ENCODE assay signal across 8 cellular contexts in genomic region chr22:41382610-41383009, GRCh38. TPM values are rescaled to one million over a fixed set of nuclear protein-coding genes. Genes with fewer than 3 reads are reported as not detected.
DNase-seq lines count a peak whose midpoint lies in the region; ATAC-seq and TF ChIP-seq lines count a peak whose summit lies in the region.

No MANE protein-coding gene starts in this region.

- 39 to 56% methylated on average over 10 to 14 of the region's 19 CpGs for WGBS in mesodermal cell (ENCODE audit: insufficient coverage in 2 of 2), 2 experiments

- no peak overlapping the region for H3K27ac Mint-ChIP-seq in MCF 10A (ENCODE audit: low read depth, unreplicated experiment)

- peaks cover 6% of the 10 kb centered on the region for H3K4me1 Mint-ChIP-seq in MCF 10A (ENCODE audit: insufficient read depth, unreplicated experiment)

- DNase-seq in left ventricle myocardium inferior (no peak), Right ventricle myocardium superior (no peak), MCF 10A (ENCODE audit: unreplicated experiment) (no peak), uterus (no peak), activated gamma-delta T cell (lab: John Stamatoyannopoulos, UW) (no peak)

- intact Hi-C loops in left ventricle myocardium inferior (cut with micrococcal nuclease) = no loop called here
- intact Hi-C loops in Right ventricle myocardium superior (cut with DNase I) = no loop called here
- intact Hi-C loops in MCF 10A (cut with micrococcal nuclease) = loop anchor here (10.0 kb wide), 1 partner anchor 98 kb away; the partner anchor contains the start of gene RANGAP1
- intact Hi-C loops in uterus (cut with DNase I; ENCODE audit: low total_unique reads) = no loop called here

- H3K27me3 ChIP-seq in left ventricle myocardium inferior (ENCODE audit: low read depth) (no peaks in the 10 kb centered on the region), uterus (no peaks in the 10 kb centered on the region)

- TF ChIP-seq POLR2A in uterus (IDR thresholded peaks at IDR 0.05) = no peak

- H3K9me3 Mint-ChIP-seq in MCF 10A (ENCODE audit: unreplicated experiment) = no peaks in the 10 kb centered on the region

- no TSS peak for BruUV-seq in MCF 10A (replicated peaks; lab: Mats Ljungman, UMichigan)

- H3K27ac ChIP-seq in left ventricle myocardium inferior (replicated peaks) (peak overlapping the region; percentile 100), mesodermal cell (ENCODE audit: low read depth, low read length, severe bottlenecking) (no peak overlapping the region), uterus (peak overlapping the region; percentile 97 to 100)

- TF ChIP-seq CTCF in left ventricle myocardium inferior (IDR thresholded peaks at IDR 0.05; ENCODE audit: borderline replicate concordance) (no peak), MCF 10A (IDR thresholded peaks at IDR 0.05; ENCODE audit: unreplicated experiment) (no peak), uterus (IDR thresholded peaks at IDR 0.05) (no peak)

- peaks cover 8% of the 10 kb centered on the region for H3K36me3 ChIP-seq in left ventricle myocardium inferior
- H3K36me3 ChIP-seq in mesodermal cell (ENCODE audit: control insufficient read depth, insufficient read depth, low read length) = peaks cover 4% of the 10 kb centered on the region
- no peaks in the 10 kb centered on the region for H3K36me3 ChIP-seq in uterus

- H3K27me3 Mint-ChIP-seq in MCF 10A (ENCODE audit: insufficient read depth, unreplicated experiment) = no peaks in the 10 kb centered on the region

- H3K9me3 ChIP-seq in left ventricle myocardium inferior (replicated peaks) (no peaks in the 10 kb centered on the region), mesodermal cell (ENCODE audit: control insufficient read depth, low read length) (no peaks in the 10 kb centered on the region), uterus (no peaks in the 10 kb centered on the region)

- POLR2A ChIA-PET in MCF 10A (lab: Yijun Ruan, JAX) = interaction anchor here (0.6 to 4.2 kb wide), 4 partner anchors 18 to 96 kb away, joined by 3 to 42 read pairs (median 12); partner anchors contain the start of genes ACO2 and PHF5A

- peak overlapping the region; percentile 78 for H3K4me3 Mint-ChIP-seq in MCF 10A (ENCODE audit: unreplicated experiment)

- H3K4me3 ChIP-seq in left ventricle myocardium inferior (peak overlapping the region; percentile 95), mesodermal cell (ENCODE audit: extremely low read depth, insufficient read depth, low read length, poor library complexity, severe bottlenecking) (peak overlapping the region; percentile 62), uterus (peak overlapping the region; percentile 62 to 70)

- CTCF ChIA-PET in MCF 10A (lab: Yijun Ruan, JAX) = no interaction called here

- H3K36me3 Mint-ChIP-seq in MCF 10A (ENCODE audit: insufficient read depth, unreplicated experiment) = peaks cover 7% of the 10 kb centered on the region

- H3K4me1 ChIP-seq in left ventricle myocardium inferior (peaks cover 35% of the 10 kb centered on the region), mesodermal cell (ENCODE audit: control insufficient read depth, insufficient read depth, low read length, poor library complexity, severe bottlenecking) (peaks cover 11% of the 10 kb centered on the region), uterus (peaks cover 0 to 8% of the 10 kb centered on the region in 2 donors)

- no peak for ATAC-seq in Right ventricle myocardium superior (ENCODE audit: poor library complexity)
- no peak for ATAC-seq in HG03460 (IDR thresholded peaks at IDR 0.05; ENCODE audit: unreplicated experiment)
- ATAC-seq in HG03457 (IDR thresholded peaks at IDR 0.05; ENCODE audit: unreplicated experiment) = no peak

RNA-seq across cellular contexts. Expression of gene TEF, which starts 0.9 kb away (rescaled TPM):
- 20.1 TPM for total RNA-seq in left ventricle myocardium inferior
- total RNA-seq in Right ventricle myocardium superior = 20.7 TPM
- total RNA-seq in MCF 10A (2022) = 2.2 and 4.2 TPM in 2 replicates
- polyA plus RNA-seq in mesodermal cell (2013, experiment 1 of 2) = 9.6 TPM
- polyA plus RNA-seq in mesodermal cell (2013, experiment 2 of 2) = 8.4 TPM
- total RNA-seq in uterus = 10 to 100 TPM in 2 of 4 donors, 1 to 10 TPM in 2; 8.5 to 73.7 (median 15.1) TPM
